21 cellular contexts compared by ENCODE assay signal in the genomic region with DNA sequence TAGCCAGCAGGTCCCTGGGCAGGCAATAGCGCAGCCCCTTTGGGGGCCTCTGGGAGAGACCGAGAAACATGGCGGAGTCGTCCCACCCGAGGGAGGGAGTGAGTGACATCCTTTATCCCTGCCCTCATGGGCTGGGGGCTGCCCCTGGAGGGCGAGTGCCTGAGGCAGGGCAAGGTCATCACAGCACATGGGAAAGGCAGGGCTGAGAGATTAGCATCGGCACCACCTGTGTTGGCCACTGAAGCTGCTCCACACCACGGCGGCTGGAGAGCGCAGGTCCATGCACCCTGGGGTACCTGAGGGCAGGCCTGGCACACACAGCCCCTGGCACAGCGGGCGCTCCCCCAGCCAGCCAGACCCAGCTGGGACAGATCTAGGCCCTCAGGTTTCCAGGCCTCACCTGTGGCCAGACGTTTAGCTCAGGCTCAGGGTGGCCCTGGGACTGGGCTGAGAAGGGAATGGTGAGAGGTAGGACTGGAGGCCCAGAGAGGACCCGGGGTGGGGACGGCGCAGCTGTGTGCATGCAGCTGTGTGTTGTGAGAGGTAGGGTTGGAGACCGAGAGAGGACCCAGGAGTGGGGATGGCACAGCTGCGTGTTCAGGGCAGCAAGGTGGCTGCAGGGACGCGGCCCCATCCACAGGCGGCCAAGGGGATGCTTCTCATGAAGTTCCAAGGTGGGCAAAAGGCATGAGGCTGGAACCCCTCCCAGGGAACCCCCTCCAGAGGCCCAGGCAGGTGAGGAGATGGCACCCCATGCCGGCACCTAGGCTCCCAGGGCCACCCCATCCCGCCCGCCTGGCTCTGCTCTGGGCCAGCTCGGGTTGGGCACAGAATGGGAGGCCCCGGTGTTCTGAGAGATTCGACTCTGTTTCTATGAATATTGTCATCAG.
A peak's percentile ranks its signal among the peaks of the same experiment; 100 is the strongest.
DNase-seq lines count a peak whose midpoint lies in the region; ATAC-seq lines count a peak whose summit lies in the region.
"Had no signal": no experiment of that assay in that cellular context is flagged by ENCODE, and none has a peak within 500 bp of the region (broad histone marks: within the 10 kb centered on the region; RNA-seq: fewer than 3 reads in every experiment).

No MANE protein-coding gene starts in this region.

- H2AFZ ChIP-seq in neuronal stem cell (ENCODE audit: low read length): no peak overlapping the region
- H2AFZ ChIP-seq: GM23248 had no signal

- H3K9me3 ChIP-seq in neuronal stem cell (replicated peaks in 1 of 2; ENCODE audit: control insufficient read depth in 2 of 2, insufficient read depth in 1 of 2, low read depth in 1 of 2, low read length in 2 of 2): no peaks in the 10 kb centered on the region
- H3K9me3 ChIP-seq in aorta (ENCODE audit: control insufficient read depth, low read length): no peaks in the 10 kb centered on the region
- H3K9me3 ChIP-seq: BLaER1 treated with 17β-estradiol and CSF1 and Interleukin-3, amounts not matched to agents 10 nM and 100 nM; Caco-2 had no signal

- H3K9me3 Mint-ChIP-seq in activated naive CD4-positive, alpha-beta T cell treated with anti-CD3 and anti-CD28 coated beads, Interleukin-2, amount 50 U/mL, for 24 hours: no peaks in the 10 kb centered on the region
- H3K9me3 Mint-ChIP-seq in stimulated activated naive CD8-positive, alpha-beta T cell treated with anti-CD3 and anti-CD28 coated beads, Interleukin-15, amount 100 ng/mL, for 72 hours: no peaks in the 10 kb centered on the region
- H3K9me3 Mint-ChIP-seq: CD4-positive, alpha-beta memory T cell had no signal

- peaks cover 0 to 3% of the 10 kb centered on the region in 2 donors for H3K4me1 ChIP-seq in neuronal stem cell (ENCODE audit: control insufficient read depth in 2 of 2, insufficient read depth in 1 of 2, low read depth in 1 of 2, low read length in 2 of 2)
- no peaks in the 10 kb centered on the region for H3K4me1 ChIP-seq in aorta (ENCODE audit: control insufficient read depth in 1 of 2, insufficient read depth in 2 of 2, low read length in 2 of 2)
- H3K4me1 ChIP-seq: Caco-2 had no signal

- intact Hi-C loops in aorta (cut with DNase I): no loop called here

- H3K18ac ChIP-seq in neuronal stem cell (ENCODE audit: low read length): peak overlapping the region; percentile 77

- no CpG with 5 or more reads among the region's 27 CpGs for WGBS in neuronal stem cell (ENCODE audit: extremely low coverage in 2 of 2, insufficient read length in 2 of 2, insufficient replicate concordance in 1 of 2), 2 donors
- WGBS in aorta, 2 donors: 87 to 88% methylated on average over 27 of the region's 27 CpGs

- no peaks in the 10 kb centered on the region for H3K36me3 Mint-ChIP-seq in activated naive CD4-positive, alpha-beta T cell treated with anti-CD3 and anti-CD28 coated beads, Interleukin-2, amount 50 U/mL, for 24 hours
- H3K36me3 Mint-ChIP-seq: CD4-positive, alpha-beta memory T cell had no signal

- H3K23ac ChIP-seq in neuronal stem cell (ENCODE audit: low read depth, low read length, poor library complexity): peak overlapping the region; percentile 29

- no peaks in the 10 kb centered on the region for H3K4me1 Mint-ChIP-seq in activated naive CD4-positive, alpha-beta T cell treated with anti-CD3 and anti-CD28 coated beads, Interleukin-2, amount 50 U/mL, for 24 hours
- no peaks in the 10 kb centered on the region for H3K4me1 Mint-ChIP-seq in stimulated activated naive CD8-positive, alpha-beta T cell treated with anti-CD3 and anti-CD28 coated beads, Interleukin-15, amount 100 ng/mL, for 72 hours
- H3K4me1 Mint-ChIP-seq: CD4-positive, alpha-beta memory T cell had no signal

- H3K27ac Mint-ChIP-seq in activated naive CD4-positive, alpha-beta T cell treated with anti-CD3 and anti-CD28 coated beads, Interleukin-2, amount 50 U/mL, for 24 hours: peak overlapping the region; percentile 82
- no peak overlapping the region for H3K27ac Mint-ChIP-seq in stimulated activated naive CD8-positive, alpha-beta T cell treated with anti-CD3 and anti-CD28 coated beads, Interleukin-15, amount 100 ng/mL, for 72 hours

- H2BK12ac ChIP-seq in neuronal stem cell (ENCODE audit: low read length): no peak overlapping the region

- peaks cover 4% of the 10 kb centered on the region for H3K27me3 Mint-ChIP-seq in activated naive CD4-positive, alpha-beta T cell treated with anti-CD3 and anti-CD28 coated beads, Interleukin-2, amount 50 U/mL, for 24 hours
- H3K27me3 Mint-ChIP-seq in stimulated activated naive CD8-positive, alpha-beta T cell treated with anti-CD3 and anti-CD28 coated beads, Interleukin-15, amount 100 ng/mL, for 72 hours: peaks cover 21% of the 10 kb centered on the region

- H3K27ac ChIP-seq in neuronal stem cell (replicated peaks; ENCODE audit: low read length) (no peak overlapping the region), aorta (ENCODE audit: low read depth in 1 of 2, low read length in 2 of 2) (no peak overlapping the region)
- H3K27ac ChIP-seq: 22Rv1; BLaER1 treated with 17β-estradiol and CSF1 and Interleukin-3, amounts not matched to agents 10 nM and 100 nM; GM23248; KMS-11 had no signal

- no peak overlapping the region for H3K4ac ChIP-seq in neuronal stem cell (ENCODE audit: low read length)

- peak; percentile 39 for ATAC-seq in stimulated activated naive CD8-positive, alpha-beta T cell treated with anti-CD3 and anti-CD28 coated beads, Interleukin-15, amount 100 ng/mL, for 72 hours
- no peak for ATAC-seq in stimulated activated naive CD8-positive, alpha-beta T cell treated with anti-CD3 and anti-CD28 coated beads, Interleukin-15, Interleukin-2, amounts not matched to agents 100 U/mL and 50 U/mL, for 24 hours
- peak; percentile 41 for ATAC-seq in aorta (ENCODE audit: low FRiP score)
- ATAC-seq: HCT116 had no signal

- H3K79me1 ChIP-seq in neuronal stem cell (ENCODE audit: low read depth, low read length): no peaks in the 10 kb centered on the region

- no peak overlapping the region for H4K91ac ChIP-seq in neuronal stem cell (ENCODE audit: low read depth, low read length, poor library complexity)

- H2AK5ac ChIP-seq in neuronal stem cell (ENCODE audit: low read depth, low read length): peak overlapping the region; percentile 82

- no peak overlapping the region for H2BK120ac ChIP-seq in neuronal stem cell (ENCODE audit: low read depth, low read length)

- no peak overlapping the region for H2BK5ac ChIP-seq in neuronal stem cell (ENCODE audit: low read length)

- peak overlapping the region; percentile 14 for H2BK15ac ChIP-seq in neuronal stem cell (ENCODE audit: low read length)

- no peak overlapping the region for H4K8ac ChIP-seq in neuronal stem cell (ENCODE audit: low read depth, low read length)

- no peak overlapping the region for H3K4me3 Mint-ChIP-seq in activated naive CD4-positive, alpha-beta T cell treated with anti-CD3 and anti-CD28 coated beads, Interleukin-2, amount 50 U/mL, for 24 hours
- no peak overlapping the region for H3K4me3 Mint-ChIP-seq in stimulated activated naive CD8-positive, alpha-beta T cell treated with anti-CD3 and anti-CD28 coated beads, Interleukin-15, amount 100 ng/mL, for 72 hours
- H3K4me3 Mint-ChIP-seq: CD4-positive, alpha-beta memory T cell had no signal

- H3K27me3 ChIP-seq in neuronal stem cell (ENCODE audit: control insufficient read depth in 3 of 3, insufficient read depth in 3 of 3, low read depth in 1 of 3, low read length in 3 of 3) (peaks cover 0 to 20% (median 0%) of the 10 kb centered on the region in 3 experiments), aorta (ENCODE audit: control insufficient read depth in 1 of 2, insufficient read depth in 2 of 2, low read length in 1 of 2) (no peaks in the 10 kb centered on the region)
- H3K27me3 ChIP-seq: BLaER1 treated with 17β-estradiol and CSF1 and Interleukin-3, amounts not matched to agents 10 nM and 100 nM had no signal

- no peaks in the 10 kb centered on the region for H3K36me3 ChIP-seq in neuronal stem cell (replicated peaks in 1 of 2; ENCODE audit: control insufficient read depth in 2 of 2, insufficient read depth in 2 of 2, low read length in 2 of 2)
- H3K36me3 ChIP-seq in aorta (ENCODE audit: control insufficient read depth in 1 of 2, insufficient read depth in 2 of 2, low read length in 1 of 2): no peaks in the 10 kb centered on the region
- H3K36me3 ChIP-seq: BLaER1 treated with 17β-estradiol and CSF1 and Interleukin-3, amounts not matched to agents 10 nM and 100 nM had no signal

- no peak overlapping the region for H3K14ac ChIP-seq in neuronal stem cell (ENCODE audit: low read length)

- H3K4me2 ChIP-seq in neuronal stem cell (ENCODE audit: insufficient read depth, low read length, poor library complexity, severe bottlenecking): no peak overlapping the region
- H3K4me2 ChIP-seq: KMS-11 had no signal

- H3K4me3 ChIP-seq in neuronal stem cell (ENCODE audit: low read length in 2 of 2) (no peak overlapping the region), aorta (ENCODE audit: low read length in 2 of 2) (no peak overlapping the region)
- H3K4me3 ChIP-seq: BLaER1 treated with 17β-estradiol and CSF1 and Interleukin-3, amounts not matched to agents 10 nM and 100 nM; GM23248 had no signal

- H3K9ac ChIP-seq in neuronal stem cell (ENCODE audit: low read depth, low read length, poor library complexity): no peak overlapping the region
- H3K9ac ChIP-seq: BLaER1 treated with 17β-estradiol and CSF1 and Interleukin-3, amounts not matched to agents 10 nM and 100 nM; GM23248; KMS-11 had no signal

- no peak for DNase-seq in activated naive CD4-positive, alpha-beta T cell treated with anti-CD3 and anti-CD28 coated beads, Interleukin-2, amount 50 U/mL, for 16 hours
- no peak for DNase-seq in stimulated activated naive CD8-positive, alpha-beta T cell treated with anti-CD3 and anti-CD28 coated beads, Interleukin-15, amount 100 ng/mL, for 72 hours
- no peak for DNase-seq in stimulated activated naive CD8-positive, alpha-beta T cell treated with anti-CD3 and anti-CD28 coated beads, Interleukin-15, Interleukin-2, amounts not matched to agents 100 U/mL and 50 U/mL, for 24 hours
- DNase-seq in neuronal stem cell (ENCODE audit: low spot score) (no peak), aorta (peak; percentile 25 to 65), GF-D8 (lab: John Stamatoyannopoulos, UW) (no peak), NCI-H82 (lab: John Stamatoyannopoulos, UW) (no peak)
- DNase-seq: Caco-2, GM23248, IMR-90, NCI-H1092 treated with DMSO at 0.1 percent for 48 hours, NCI-H1436 treated with DMSO at 0.1 percent for 48 hours, NCI-H1930, NCI-H2227 treated with DMSO at 0.1 percent for 48 hours, NCI-H510A had no signal

Comparison
In these comparisons a context has a peak if more than half of its experiments do, and no peak if none do; other contexts are left out.
1. DNase-seq: peak in aorta (2 of 2); none in activated naive CD4-positive, alpha-beta T cell treated with anti-CD3 and anti-CD28 coated beads, Interleukin-2, amount 50 U/mL, for 16 hours (single experiment), stimulated activated naive CD8-positive, alpha-beta T cell treated with anti-CD3 and anti-CD28 coated beads, Interleukin-15, amount 100 ng/mL, for 72 hours (0 of 2), stimulated activated naive CD8-positive, alpha-beta T cell treated with anti-CD3 and anti-CD28 coated beads, Interleukin-15, Interleukin-2, amounts not matched to agents 100 U/mL and 50 U/mL, for 24 hours (single experiment), neuronal stem cell (single experiment), GF-D8 (single experiment) and NCI-H82 (single experiment).